Comparison of ENCODE assay signal across 9 cellular contexts in the genomic region with DNA sequence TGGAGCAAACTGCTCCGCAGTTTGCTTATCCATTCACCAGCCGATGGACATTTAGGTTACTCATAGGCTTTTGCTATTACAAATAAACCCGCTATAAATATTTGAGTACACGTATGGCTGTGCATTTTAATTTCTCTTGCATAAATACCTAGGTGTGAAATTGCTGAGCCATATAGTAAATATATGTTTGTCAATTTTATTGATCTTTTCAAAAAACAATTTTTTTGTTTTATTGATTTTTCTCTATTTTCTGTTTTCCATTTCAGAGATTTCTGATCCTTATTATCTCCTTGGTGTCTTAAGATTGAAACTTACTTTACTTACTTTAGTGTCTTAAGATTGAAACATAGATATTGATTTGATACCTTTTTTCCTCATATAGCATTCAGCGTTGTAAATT.
"Had no signal": no experiment of that assay in that cellular context is flagged by ENCODE, and none has a peak within 500 bp of the region (broad histone marks: within the 10 kb centered on the region; RNA-seq: fewer than 3 reads in every experiment).

No MANE protein-coding gene starts in this region.

- H3K27ac ChIP-seq: GM23248, HL-60 had no signal

- H3K9me3 Mint-ChIP-seq: HFFc6, IgD-negative memory B cell had no signal

- H3K27ac Mint-ChIP-seq: HFFc6, IgD-negative memory B cell had no signal

- H3K9me3 ChIP-seq: HAP-1 had no signal

- H2AFZ ChIP-seq: GM23248 had no signal

- H3K4me3 Mint-ChIP-seq: HFFc6 had no signal

- DNase-seq: GM23248, GOT3, H7, HFFc6 had no signal

- ATAC-seq: HCT116, HepG2 had no signal

- H3K27me3 Mint-ChIP-seq: IgD-negative memory B cell had no signal

- FAIRE-seq: HepG2 had no signal

- H3K4me3 ChIP-seq: GM23248, HAP-1 had no signal

- H3K9ac ChIP-seq: GM23248 had no signal
